Comparison of ENCODE assay signal across 8 cellular contexts in genomic region chr10:5629789-5630436, GRCh38. TPM values are rescaled to one million over a fixed set of nuclear protein-coding genes. Genes with fewer than 3 reads are reported as not detected.
DNase-seq lines count a peak whose midpoint lies in the region; ATAC-seq and TF ChIP-seq lines count a peak whose summit lies in the region.

No MANE protein-coding gene starts in this region.

- H3K36me3 Mint-ChIP-seq in activated naive CD8-positive, alpha-beta T cell treated with anti-CD3 and anti-CD28 coated beads, Interleukin-2, amount 10 ng/mL, durations not matched to agents 7 days and 5 days: no peaks in the 10 kb centered on the region

- H3K9ac ChIP-seq in SK-N-SH: no peak overlapping the region

- no peaks in the 10 kb centered on the region for H3K9me2 ChIP-seq in SK-N-SH

- H3F3A ChIP-seq in SK-N-SH (replicated peaks; ENCODE audit: insufficient read depth): no peaks in the 10 kb centered on the region

- no peak for TF ChIP-seq EP300 in SK-N-SH (IDR thresholded peaks at IDR 0.05; ENCODE audit: borderline replicate concordance in 1 of 2, low read depth in 1 of 2, low read length in 1 of 2)

- H3K27ac ChIP-seq in SK-N-SH (ENCODE audit: low read depth in 2 of 2, low read length in 1 of 2): no peak overlapping the region
- H3K27ac ChIP-seq in heart right ventricle: no peak overlapping the region

- POLR2A ChIA-PET in SK-N-SH (lab: Yijun Ruan, JAX): no interaction called here
- POLR2A ChIA-PET in activated naive CD8-positive, alpha-beta T cell treated with anti-CD3 and anti-CD28 coated beads, Interleukin-2, amount 10 ng/mL, durations not matched to agents 7 days and 5 days (lab: Charles Lee): interaction anchor here (0.6 to 0.7 kb wide), 2 partner anchors 37 to 1345 kb away, joined by 3 to 4 read pairs; no protein-coding TSS in a partner anchor

- H3K9me3 ChIP-seq in SK-N-SH (no peaks in the 10 kb centered on the region), heart right ventricle (no peaks in the 10 kb centered on the region)

- no peak overlapping the region for H3K4me2 ChIP-seq in SK-N-SH

- ATAC-seq in GM21576 (IDR thresholded peaks at IDR 0.05; ENCODE audit: unreplicated experiment): peak; percentile 66
- ATAC-seq in activated naive CD8-positive, alpha-beta T cell treated with anti-CD3 and anti-CD28 coated beads, Interleukin-2, amount 10 ng/mL, durations not matched to agents 7 days and 5 days (ENCODE audit: low read depth): peak; percentile 86
- peak; percentile 77 to 86 (median 82) for ATAC-seq in heart right ventricle

- H3K27ac Mint-ChIP-seq in activated naive CD8-positive, alpha-beta T cell treated with anti-CD3 and anti-CD28 coated beads, Interleukin-2, amount 10 ng/mL, durations not matched to agents 7 days and 5 days: no peak overlapping the region

- no peaks in the 10 kb centered on the region for H3K79me2 ChIP-seq in SK-N-SH (ENCODE audit: insufficient read depth)

- peaks cover 12% of the 10 kb centered on the region for H3K27me3 Mint-ChIP-seq in activated naive CD8-positive, alpha-beta T cell treated with anti-CD3 and anti-CD28 coated beads, Interleukin-2, amount 10 ng/mL, durations not matched to agents 7 days and 5 days

- peaks cover 12% of the 10 kb centered on the region for H3K4me1 Mint-ChIP-seq in activated naive CD8-positive, alpha-beta T cell treated with anti-CD3 and anti-CD28 coated beads, Interleukin-2, amount 10 ng/mL, durations not matched to agents 7 days and 5 days

- H3K36me3 ChIP-seq in SK-N-SH (replicated peaks in 1 of 2; ENCODE audit: control insufficient read depth in 1 of 2, insufficient read depth in 2 of 2, low read length in 1 of 2) (no peaks in the 10 kb centered on the region), heart right ventricle (no peaks in the 10 kb centered on the region)

- DNase-seq in ELF-1 (ENCODE audit: low read depth, low spot score): peak; percentile 83
- DNase-seq in KBM-7: peak; percentile 83
- peak; percentile 84 for DNase-seq in SK-N-SH
- peak; percentile 87 for DNase-seq in activated naive CD8-positive, alpha-beta T cell treated with anti-CD3 and anti-CD28 coated beads, Interleukin-2, amount 10 ng/mL, durations not matched to agents 7 days and 5 days
- peak; percentile 83 to 87 for DNase-seq in heart right ventricle
- DNase-seq in renal cortical epithelial cell (ENCODE audit: low read depth): peak; percentile 59
- DNase-seq in DMS153 treated with DMSO at 0.1 percent for 48 hours (lab: John Stamatoyannopoulos, UW; ENCODE audit: unreplicated experiment): no peak

- H3K27me3 ChIP-seq in SK-N-SH (ENCODE audit: insufficient read depth): no peaks in the 10 kb centered on the region
- peaks cover 0 to 5% (median 0%) of the 10 kb centered on the region in 7 donors for H3K27me3 ChIP-seq in heart right ventricle

- H2AFZ ChIP-seq in SK-N-SH (ENCODE audit: low read depth): no peak overlapping the region

- TF ChIP-seq RAD21 in SK-N-SH (IDR thresholded peaks at IDR 0.05; ENCODE audit: low read length): peak; percentile 71

- no peaks in the 10 kb centered on the region for H4K20me1 ChIP-seq in SK-N-SH (ENCODE audit: insufficient read depth)

- CTCF ChIA-PET in SK-N-SH (lab: Yijun Ruan, JAX): interaction anchor here (0.6 to 11.8 kb wide), 36 partner anchors 9 to 776 kb away, joined by 3 to 449 read pairs (median 4); partner anchors contain the start of genes ASB13 and TASOR2

- no peaks in the 10 kb centered on the region for H3K9me3 Mint-ChIP-seq in activated naive CD8-positive, alpha-beta T cell treated with anti-CD3 and anti-CD28 coated beads, Interleukin-2, amount 10 ng/mL, durations not matched to agents 7 days and 5 days

- intact Hi-C loops in heart right ventricle (cut with DNase I): loop anchor here in 7 of 10 donors (5.0 to 10.0 kb wide), 6 partner anchors 95 to 815 kb away; partner anchors contain the start of gene AKR1E2 (in 1 of the 7)

- in situ Hi-C loops in KBM-7 (cut with MboI; ENCODE audit: low pct_unique_long_range_greater_than_20kb, low sequenced_read_pairs): no loop called here

- 57% methylated on average over 14 of the region's 14 CpGs for WGBS in SK-N-SH (ENCODE audit: low lambda C conversion rate)
- WGBS in heart right ventricle, 2 donors: 56 to 57% methylated on average over 14 of the region's 14 CpGs

- TF ChIP-seq CTCF in SK-N-SH (IDR thresholded peaks at IDR 0.05) (peak; percentile 81), heart right ventricle (IDR thresholded peaks at IDR 0.05) (peak; percentile 85 to 97 (median 91))

- H3K4me3 Mint-ChIP-seq in activated naive CD8-positive, alpha-beta T cell treated with anti-CD3 and anti-CD28 coated beads, Interleukin-2, amount 10 ng/mL, durations not matched to agents 7 days and 5 days: no peak overlapping the region

- peaks cover 0 to 2% of the 10 kb centered on the region in 2 experiments; a peak in 1 of 4 replicates for H3K4me1 ChIP-seq in SK-N-SH (ENCODE audit: control insufficient read depth in 1 of 2, insufficient read depth in 2 of 2, low read depth in 1 of 2, low read length in 1 of 2)
- H3K4me1 ChIP-seq in heart right ventricle: peaks cover 0 to 44% (median 21%) of the 10 kb centered on the region in 9 donors

- H3K4me3 ChIP-seq in SK-N-SH (ENCODE audit: low read depth in 2 of 2, low read length in 1 of 2): peak overlapping the region in 1 of 2 experiments; percentile 32; a peak in 1 of 4 replicates
- no peak overlapping the region for H3K4me3 ChIP-seq in heart right ventricle

TF ChIP-seq in SK-N-SH, 30 proteins besides CTCF, POLR2A, EP300 and RAD21:
- TF ChIP-seq POLR2AphosphoS5 (IDR thresholded peaks at IDR 0.05; ENCODE audit: low read depth, low read length) (no peak), SMC3 (IDR thresholded peaks at IDR 0.05; ENCODE audit: low read depth, low read length) (peak; percentile 51), JUND (IDR thresholded peaks at IDR 0.05) (no peak)
TF ChIP-seq in SK-N-SH: peak in this region for 1.

RNA-seq across cellular contexts. Expression of gene ASB13, which starts 36.5 kb away (rescaled TPM):
- polyA plus RNA-seq in SK-N-SH (2012; rRNA removed) (9.2 TPM in 2 replicates), heart right ventricle (10 to 100 TPM in 1 of 2 donors, 1 to 10 TPM in 1; 8.4 to 18.0 TPM)
- 5.4 and 8.3 TPM in 2 replicates for polyA plus RNA-seq in SK-N-SH (2012; cell fraction: cytosol; rRNA removed)
- polyA plus RNA-seq in SK-N-SH (2012; cell fraction: nucleus; rRNA removed): 8.1 and 8.3 TPM in 2 replicates
- 10 to 100 TPM in 1 of 2 experiments, 1 to 10 TPM in 1; 9.9 to 10.8 TPM for total RNA-seq in activated naive CD8-positive, alpha-beta T cell treated with anti-CD3 and anti-CD28 coated beads, Interleukin-2, amount 10 ng/mL, durations not matched to agents 7 days and 5 days
- total RNA-seq in heart right ventricle (10 to 100 TPM in 9 of 10 donors, 1 to 10 TPM in 1; 9.3 to 16.3 (median 13.4) TPM), renal cortical epithelial cell (12.7 and 16.6 TPM in 2 replicates)

RNA-seq across cellular contexts. Expression of gene TASOR2, which starts 54.7 kb away (rescaled TPM):
- polyA plus RNA-seq in SK-N-SH (2012; rRNA removed): 21.2 and 29.8 TPM in 2 replicates
- 21.2 and 22.7 TPM in 2 replicates for polyA plus RNA-seq in SK-N-SH (2012; cell fraction: cytosol; rRNA removed)
- polyA plus RNA-seq in SK-N-SH (2012; cell fraction: nucleus; rRNA removed): 36.6 and 74.1 TPM in 2 replicates
- 10 to 100 TPM; 48.5 to 52.2 TPM for total RNA-seq in activated naive CD8-positive, alpha-beta T cell treated with anti-CD3 and anti-CD28 coated beads, Interleukin-2, amount 10 ng/mL, durations not matched to agents 7 days and 5 days
- total RNA-seq in heart right ventricle: 10 to 100 TPM; 26.9 to 45.6 (median 34.6) TPM
- 10 to 100 TPM in 1 of 2 donors, 1 to 10 TPM in 1; 7.0 to 19.7 TPM for polyA plus RNA-seq in heart right ventricle
- 68.4 and 110 TPM in 2 replicates for total RNA-seq in renal cortical epithelial cell
